Comparison of ENCODE assay signal across 1 cellular context in genomic region chr9:111839387-111839786, GRCh38.
TF ChIP-seq lines count a peak whose summit lies in the region.

No MANE protein-coding gene starts in this region.

TF ChIP-seq in K562, 482 proteins besides CTCF, POLR2A, EP300 and RAD21:
- no peak for TF ChIP-seq SIRT6 (IDR thresholded peaks at IDR 0.05; ENCODE audit: low read depth, low read length)
- TF ChIP-seq PHTF2 (CRISPR knock-in tag; IDR thresholded peaks at IDR 0.05) = no peak
- no peak for TF ChIP-seq FOXK1 (CRISPR knock-in tag; IDR thresholded peaks at IDR 0.05; ENCODE audit: borderline replicate concordance)
- TF ChIP-seq CCNT2 (IDR thresholded peaks at IDR 0.05; ENCODE audit: borderline replicate concordance, extremely low read depth, insufficient read length, low read depth, low read length) = no peak
- TF ChIP-seq ARID1B (IDR thresholded peaks at IDR 0.05) = no peak
- TF ChIP-seq PHF8 (IDR thresholded peaks at IDR 0.05; ENCODE audit: borderline replicate concordance, low read length) = no peak
- no peak for TF ChIP-seq ZNF41 (CRISPR knock-in tag; conservative IDR thresholded peaks at IDR 0.05)
- TF ChIP-seq ZNF316 (IDR thresholded peaks at IDR 0.05) = no peak
- TF ChIP-seq ATF1 (CRISPR knock-in tag; IDR thresholded peaks at IDR 0.05) = no peak
- no peak for TF ChIP-seq ATF1 (tag; IDR thresholded peaks at IDR 0.05)
- no peak for TF ChIP-seq SOX6 (IDR thresholded peaks at IDR 0.05)
- TF ChIP-seq TRIM24 (IDR thresholded peaks at IDR 0.05) = 0 out of 4 replicates have a peak, but pooled peaks of 1 of the 2 experiments have one; percentile 9
- no peak for TF ChIP-seq CREB3 (tag; conservative IDR thresholded peaks at IDR 0.05; ENCODE audit: low read depth)
- no peak for TF ChIP-seq MIER1 (IDR thresholded peaks at IDR 0.05; ENCODE audit: low read depth)
- TF ChIP-seq CREB5 (CRISPR knock-in tag; IDR thresholded peaks at IDR 0.05) = no peak
- no peak for TF ChIP-seq PHF20 (IDR thresholded peaks at IDR 0.05; ENCODE audit: partially characterized antibody)
- TF ChIP-seq CEBPG (CRISPR knock-in tag; IDR thresholded peaks at IDR 0.05) = 0 out of 2 replicates have a peak, but pooled peaks have one; percentile 11
- TF ChIP-seq CEBPG (tag; conservative IDR thresholded peaks at IDR 0.05 in 1 of 2, IDR thresholded peaks at IDR 0.05 in 1 of 2) = no peak
- no peak for TF ChIP-seq RBM39 (optimal IDR thresholded peaks at IDR 0.05; ENCODE audit: low read depth, low read length)
- TF ChIP-seq KLF1 (tag; IDR thresholded peaks at IDR 0.05) = no peak
- no peak for TF ChIP-seq ZKSCAN3 (CRISPR knock-in tag; IDR thresholded peaks at IDR 0.05)
- TF ChIP-seq ATF2 (CRISPR knock-in tag; IDR thresholded peaks at IDR 0.05) = no peak
- no peak for TF ChIP-seq SIX5 (IDR thresholded peaks at IDR 0.05; ENCODE audit: borderline replicate concordance in 1 of 2, insufficient read depth in 1 of 2, low read depth in 1 of 2, low read length in 2 of 2)
- TF ChIP-seq MEIS2 (IDR thresholded peaks at IDR 0.05; ENCODE audit: partially characterized antibody) = no peak
- peak; percentile 44; the same call in 1 of the 2 replicates for TF ChIP-seq ATF3 (IDR thresholded peaks at IDR 0.05)
- TF ChIP-seq ATF3 (CRISPR knock-in tag; conservative IDR thresholded peaks at IDR 0.05) = no peak
- peak; percentile 75 for TF ChIP-seq CEBPB (tag; IDR thresholded peaks at IDR 0.05)
- no peak for TF ChIP-seq POLR2AphosphoS5 (IDR thresholded peaks at IDR 0.05; ENCODE audit: control insufficient read depth, insufficient read depth, low read depth, low read length)
- TF ChIP-seq ETS2 (tag; IDR thresholded peaks at IDR 0.05; ENCODE audit: borderline replicate concordance, poor library complexity, severe bottlenecking) = no peak
- no peak for TF ChIP-seq ZC3H11A (IDR thresholded peaks at IDR 0.05; ENCODE audit: low read depth, low read length)
- no peak for TF ChIP-seq EP400 (IDR thresholded peaks at IDR 0.05)
- TF ChIP-seq, protein P1, sequence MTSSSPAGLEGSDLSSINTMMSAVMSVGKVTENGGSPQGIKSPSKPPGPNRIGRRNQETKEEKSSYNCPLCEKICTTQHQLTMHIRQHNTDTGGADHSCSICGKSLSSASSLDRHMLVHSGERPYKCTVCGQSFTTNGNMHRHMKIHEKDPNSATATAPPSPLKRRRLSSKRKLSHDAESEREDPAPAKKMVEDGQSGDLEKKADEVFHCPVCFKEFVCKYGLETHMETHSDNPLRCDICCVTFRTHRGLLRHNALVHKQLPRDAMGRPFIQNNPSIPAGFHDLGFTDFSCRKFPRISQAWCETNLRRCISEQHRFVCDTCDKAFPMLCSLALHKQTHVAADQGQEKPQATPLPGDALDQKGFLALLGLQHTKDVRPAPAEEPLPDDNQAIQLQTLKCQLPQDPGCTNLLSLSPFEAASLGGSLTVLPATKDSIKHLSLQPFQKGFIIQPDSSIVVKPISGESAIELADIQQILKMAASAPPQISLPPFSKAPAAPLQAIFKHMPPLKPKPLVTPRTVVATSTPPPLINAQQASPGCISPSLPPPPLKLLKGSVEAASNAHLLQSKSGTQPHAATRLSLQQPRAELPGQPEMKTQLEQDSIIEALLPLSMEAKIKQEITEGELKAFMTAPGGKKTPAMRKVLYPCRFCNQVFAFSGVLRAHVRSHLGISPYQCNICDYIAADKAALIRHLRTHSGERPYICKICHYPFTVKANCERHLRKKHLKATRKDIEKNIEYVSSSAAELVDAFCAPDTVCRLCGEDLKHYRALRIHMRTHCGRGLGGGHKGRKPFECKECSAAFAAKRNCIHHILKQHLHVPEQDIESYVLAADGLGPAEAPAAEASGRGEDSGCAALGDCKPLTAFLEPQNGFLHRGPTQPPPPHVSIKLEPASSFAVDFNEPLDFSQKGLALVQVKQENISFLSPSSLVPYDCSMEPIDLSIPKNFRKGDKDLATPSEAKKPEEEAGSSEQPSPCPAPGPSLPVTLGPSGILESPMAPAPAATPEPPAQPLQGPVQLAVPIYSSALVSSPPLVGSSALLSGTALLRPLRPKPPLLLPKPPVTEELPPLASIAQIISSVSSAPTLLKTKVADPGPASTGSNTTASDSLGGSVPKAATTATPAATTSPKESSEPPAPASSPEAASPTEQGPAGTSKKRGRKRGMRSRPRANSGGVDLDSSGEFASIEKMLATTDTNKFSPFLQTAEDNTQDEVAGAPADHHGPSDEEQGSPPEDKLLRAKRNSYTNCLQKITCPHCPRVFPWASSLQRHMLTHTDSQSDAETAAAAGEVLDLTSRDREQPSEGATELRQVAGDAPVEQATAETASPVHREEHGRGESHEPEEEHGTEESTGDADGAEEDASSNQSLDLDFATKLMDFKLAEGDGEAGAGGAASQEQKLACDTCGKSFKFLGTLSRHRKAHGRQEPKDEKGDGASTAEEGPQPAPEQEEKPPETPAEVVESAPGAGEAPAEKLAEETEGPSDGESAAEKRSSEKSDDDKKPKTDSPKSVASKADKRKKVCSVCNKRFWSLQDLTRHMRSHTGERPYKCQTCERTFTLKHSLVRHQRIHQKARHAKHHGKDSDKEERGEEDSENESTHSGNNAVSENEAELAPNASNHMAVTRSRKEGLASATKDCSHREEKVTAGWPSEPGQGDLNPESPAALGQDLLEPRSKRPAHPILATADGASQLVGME (CRISPR knock-in tag; IDR thresholded peaks at IDR 0.05) = no peak
- TF ChIP-seq RHOXF2B (CRISPR knock-in tag; conservative IDR thresholded peaks at IDR 0.05) = no peak
- TF ChIP-seq, protein P2, sequence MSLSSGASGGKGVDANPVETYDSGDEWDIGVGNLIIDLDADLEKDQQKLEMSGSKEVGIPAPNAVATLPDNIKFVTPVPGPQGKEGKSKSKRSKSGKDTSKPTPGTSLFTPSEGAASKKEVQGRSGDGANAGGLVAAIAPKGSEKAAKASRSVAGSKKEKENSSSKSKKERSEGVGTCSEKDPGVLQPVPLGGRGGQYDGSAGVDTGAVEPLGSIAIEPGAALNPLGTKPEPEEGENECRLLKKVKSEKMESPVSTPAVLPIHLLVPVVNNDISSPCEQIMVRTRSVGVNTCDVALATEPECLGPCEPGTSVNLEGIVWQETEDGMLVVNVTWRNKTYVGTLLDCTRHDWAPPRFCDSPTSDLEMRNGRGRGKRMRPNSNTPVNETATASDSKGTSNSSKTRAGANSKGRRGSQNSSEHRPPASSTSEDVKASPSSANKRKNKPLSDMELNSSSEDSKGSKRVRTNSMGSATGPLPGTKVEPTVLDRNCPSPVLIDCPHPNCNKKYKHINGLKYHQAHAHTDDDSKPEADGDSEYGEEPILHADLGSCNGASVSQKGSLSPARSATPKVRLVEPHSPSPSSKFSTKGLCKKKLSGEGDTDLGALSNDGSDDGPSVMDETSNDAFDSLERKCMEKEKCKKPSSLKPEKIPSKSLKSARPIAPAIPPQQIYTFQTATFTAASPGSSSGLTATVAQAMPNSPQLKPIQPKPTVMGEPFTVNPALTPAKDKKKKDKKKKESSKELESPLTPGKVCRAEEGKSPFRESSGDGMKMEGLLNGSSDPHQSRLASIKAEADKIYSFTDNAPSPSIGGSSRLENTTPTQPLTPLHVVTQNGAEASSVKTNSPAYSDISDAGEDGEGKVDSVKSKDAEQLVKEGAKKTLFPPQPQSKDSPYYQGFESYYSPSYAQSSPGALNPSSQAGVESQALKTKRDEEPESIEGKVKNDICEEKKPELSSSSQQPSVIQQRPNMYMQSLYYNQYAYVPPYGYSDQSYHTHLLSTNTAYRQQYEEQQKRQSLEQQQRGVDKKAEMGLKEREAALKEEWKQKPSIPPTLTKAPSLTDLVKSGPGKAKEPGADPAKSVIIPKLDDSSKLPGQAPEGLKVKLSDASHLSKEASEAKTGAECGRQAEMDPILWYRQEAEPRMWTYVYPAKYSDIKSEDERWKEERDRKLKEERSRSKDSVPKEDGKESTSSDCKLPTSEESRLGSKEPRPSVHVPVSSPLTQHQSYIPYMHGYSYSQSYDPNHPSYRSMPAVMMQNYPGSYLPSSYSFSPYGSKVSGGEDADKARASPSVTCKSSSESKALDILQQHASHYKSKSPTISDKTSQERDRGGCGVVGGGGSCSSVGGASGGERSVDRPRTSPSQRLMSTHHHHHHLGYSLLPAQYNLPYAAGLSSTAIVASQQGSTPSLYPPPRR (CRISPR knock-in tag; IDR thresholded peaks at IDR 0.05; ENCODE audit: borderline replicate concordance) = no peak
- no peak for TF ChIP-seq ZNF780A (CRISPR knock-in tag; IDR thresholded peaks at IDR 0.05)
- no peak for TF ChIP-seq L3MBTL2 (IDR thresholded peaks at IDR 0.05)
